Comparison of ENCODE assay signal across 1 cellular context in genomic region chr18:57813245-57813644, GRCh38.
TF ChIP-seq lines count a peak whose summit lies in the region.

No MANE protein-coding gene starts in this region.

TF ChIP-seq in endothelial cell of umbilical vein, 7 proteins besides CTCF, POLR2A, EP300 and RAD21:
- TF ChIP-seq EZH2 (IDR thresholded peaks at IDR 0.05; ENCODE audit: borderline replicate concordance, low read depth, low read length, severe bottlenecking) (no peak), POLR2AphosphoS5 (IDR thresholded peaks at IDR 0.05; ENCODE audit: insufficient read depth, low read depth, low read length) (peak; percentile 82), MAX (IDR thresholded peaks at IDR 0.05; ENCODE audit: insufficient read depth, insufficient read length) (no peak), JUN (IDR thresholded peaks at IDR 0.05; ENCODE audit: borderline replicate concordance, insufficient read depth, insufficient read length, low read depth) (peak; percentile 97), GATA2 (IDR thresholded peaks at IDR 0.05; ENCODE audit: insufficient read depth, insufficient read length, low read depth, low read length) (peak; percentile 46), FOS (IDR thresholded peaks at IDR 0.05; ENCODE audit: borderline replicate concordance, insufficient read depth, low read length) (peak; percentile 88)
